ENCODE assay signal across 27 cellular contexts in the genomic region with DNA sequence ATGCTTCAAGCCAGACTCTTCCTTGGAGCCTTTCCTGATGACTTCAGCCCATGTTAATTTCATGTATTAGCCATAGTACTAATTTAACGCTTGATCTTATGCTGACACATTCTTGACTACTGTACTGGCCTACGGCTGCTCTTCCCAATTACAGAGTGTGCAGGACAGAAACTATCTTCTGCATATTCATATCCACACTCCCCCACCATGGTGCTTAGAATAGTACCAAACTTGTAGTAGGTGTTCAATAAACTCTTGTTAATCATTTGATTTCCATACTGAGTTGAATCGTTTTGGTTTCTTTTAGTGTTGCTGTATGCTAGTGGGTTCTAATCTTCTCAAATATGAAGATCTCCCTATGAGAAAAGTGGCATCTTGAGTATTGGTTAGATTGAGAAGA.
"Had no signal": no experiment of that assay in that cellular context is flagged by ENCODE, and none has a peak within 500 bp of the region (broad histone marks: within the 10 kb centered on the region; RNA-seq: fewer than 3 reads in every experiment).

No MANE protein-coding gene starts in this region.

- H3K4me1 ChIP-seq: ascending aorta, heart left ventricle had no signal

- ATAC-seq: activated CD8-positive, alpha-beta T cell treated with anti-CD3 and anti-CD28 coated beads for 36 hours; esophagus mucosa; heart left ventricle had no signal

- H3K27ac ChIP-seq: ascending aorta, breast epithelium, cardiac muscle cell, heart left ventricle had no signal

- H3K9me3 ChIP-seq: ascending aorta, breast epithelium, colonic mucosa, heart left ventricle had no signal

- H3K36me3 ChIP-seq: ascending aorta, breast epithelium, cardiac muscle cell, colonic mucosa, heart left ventricle had no signal

- H3K36me3 Mint-ChIP-seq: activated naive CD8-positive, alpha-beta T cell; brain had no signal

- H3K9me3 Mint-ChIP-seq: activated CD8-positive, alpha-beta T cell treated with anti-CD3 and anti-CD28 coated beads for 36 hours; activated T-helper 1 cell treated with anti-CD3 and anti-CD28 coated beads, Interleukin-12 subunit alpha, Interleukin-12 subunit beta, Interleukin-2, Interleukin-4 antibody, amounts not matched to agents 30 ng/mL and 10 ng/mL and 1 ng/mL, durations not matched to agents 14 hours and 24 hours and 36 hours; brain; endodermal cell had no signal

- H3K27me3 ChIP-seq: ascending aorta, breast epithelium, cardiac muscle cell, colonic mucosa, heart left ventricle had no signal

- H3K4me3 Mint-ChIP-seq: activated CD8-positive, alpha-beta T cell treated with anti-CD3 and anti-CD28 coated beads for 36 hours; activated naive CD8-positive, alpha-beta T cell; activated T-helper 1 cell treated with anti-CD3 and anti-CD28 coated beads, Interleukin-12 subunit alpha, Interleukin-12 subunit beta, Interleukin-2, Interleukin-4 antibody, amounts not matched to agents 30 ng/mL and 10 ng/mL and 1 ng/mL, durations not matched to agents 14 hours and 24 hours and 36 hours; brain; endodermal cell had no signal

- H3K4me3 ChIP-seq: ascending aorta, breast epithelium, cardiac muscle cell, colonic mucosa, heart left ventricle had no signal

- H3K27me3 Mint-ChIP-seq: activated CD8-positive, alpha-beta T cell treated with anti-CD3 and anti-CD28 coated beads for 36 hours; activated naive CD8-positive, alpha-beta T cell had no signal

- H3K4me1 Mint-ChIP-seq: brain, endodermal cell had no signal

- H3K27ac Mint-ChIP-seq: activated CD8-positive, alpha-beta T cell treated with anti-CD3 and anti-CD28 coated beads for 36 hours; activated naive CD8-positive, alpha-beta T cell; activated T-helper 1 cell treated with anti-CD3 and anti-CD28 coated beads, Interleukin-12 subunit alpha, Interleukin-12 subunit beta, Interleukin-2, Interleukin-4 antibody, amounts not matched to agents 30 ng/mL and 10 ng/mL and 1 ng/mL, durations not matched to agents 14 hours and 24 hours and 36 hours; brain; endodermal cell had no signal

- DNase-seq: activated CD4-positive, alpha-beta T cell treated with anti-CD3 and anti-CD28 coated beads for 4 hours; activated CD4-positive, alpha-beta T cell treated with anti-CD3 and anti-CD28 coated beads, Interleukin-2, amount 50 U/mL, for 1 hour; activated CD4-positive, alpha-beta T cell treated with anti-CD3 and anti-CD28 coated beads, Interleukin-2, amount 50 U/mL, for 48 hours; activated CD4-positive, CD25-positive, alpha-beta regulatory T cell; activated CD4-positive, CD25-positive, alpha-beta regulatory T cell treated with anti-CD3 and anti-CD28 coated beads, Interleukin-2, amount 50 U/mL, for 72 hours; activated CD8-positive, alpha-beta memory T cell treated with anti-CD3 and anti-CD28 coated beads for 24 hours; activated CD8-positive, alpha-beta T cell treated with anti-CD3 and anti-CD28 coated beads for 36 hours; activated gamma-delta T cell; activated naive CD4-positive, alpha-beta T cell treated with anti-CD3 and anti-CD28 coated beads, Interleukin-2, amount 50 U/mL, for 16 hours; activated naive CD4-positive, alpha-beta T cell treated with Interleukin-2 at 50 U/mL for 16 hours; activated T-cell treated with anti-CD3 and anti-CD28 coated beads, Interleukin-2, amount 50 U/mL, for 1 hour; central memory CD4-positive, alpha-beta T cell; cerebellar nuclear complex; colonic mucosa; effector memory CD4-positive, alpha-beta T cell; endodermal cell; foreskin fibroblast; glutamatergic neuron; heart left ventricle; T-helper 2 cell had no signal
